In the genomic region with DNA sequence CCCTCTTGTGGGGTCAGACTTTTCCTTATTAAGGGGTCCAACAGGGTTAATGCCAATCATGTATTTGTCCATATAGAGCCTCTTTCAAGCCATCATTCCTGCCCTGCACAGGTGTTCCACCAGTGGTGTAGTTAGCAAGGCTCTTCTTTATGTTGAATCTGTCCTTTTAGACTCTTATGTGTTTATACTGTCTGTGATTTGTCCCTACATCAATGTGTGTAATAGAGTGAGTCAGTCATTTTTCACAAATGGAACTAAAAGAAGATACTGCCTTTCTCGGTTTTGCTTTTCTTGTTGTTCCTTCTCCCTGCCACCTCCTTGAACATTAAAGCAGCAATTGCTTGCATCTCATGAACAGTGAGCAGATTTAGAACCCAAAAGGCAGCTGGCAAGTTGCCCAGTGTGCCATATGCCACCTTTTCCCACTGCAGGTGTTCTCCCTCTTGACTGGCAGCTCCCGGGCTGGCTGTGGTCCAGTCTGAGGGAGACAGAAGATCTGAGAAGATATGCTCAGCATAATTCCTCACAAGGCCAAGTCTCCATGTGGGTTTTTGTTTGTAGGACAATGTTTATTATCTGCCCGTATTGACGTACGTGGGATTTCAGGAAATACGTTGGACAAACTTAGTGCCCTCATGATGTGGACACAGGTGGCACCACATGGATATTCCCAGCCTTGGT, we compare ENCODE assay signal across 17 cellular contexts.
A peak's percentile ranks its signal among the peaks of the same experiment; 100 is the strongest.
DNase-seq lines count a peak whose midpoint lies in the region; ATAC-seq and TF ChIP-seq lines count a peak whose summit lies in the region.
"Had no signal": no experiment of that assay in that cellular context is flagged by ENCODE, and none has a peak within 500 bp of the region (broad histone marks: within the 10 kb centered on the region; RNA-seq: fewer than 3 reads in every experiment).

No MANE protein-coding gene starts in this region.

- DNase-seq in DMS53 treated with DMSO at 0.1 percent for 48 hours (lab: John Stamatoyannopoulos, UW; ENCODE audit: unreplicated experiment) (peak; percentile 96), NCI-H187 treated with DMSO at 0.1 percent for 48 hours (lab: John Stamatoyannopoulos, UW) (peak; percentile 68), NCI-H82 treated with DMSO at 0.1 percent for 48 hours (lab: John Stamatoyannopoulos, UW; ENCODE audit: unreplicated experiment) (peak; percentile 80), inferior parietal cortex (ENCODE audit: extremely low spot score) (peak; percentile 9), GM03348 (ENCODE audit: low spot score) (no peak), suprapubic skin (ENCODE audit: low spot score in 2 of 2) (no peak), hepatocyte (ENCODE audit: low spot score) (no peak)
- DNase-seq: activated CD8-positive, alpha-beta memory T cell treated with anti-CD3 and anti-CD28 coated beads, Interleukin-2, amount 50 U/mL, for 4 hours; activated naive CD4-positive, alpha-beta T cell treated with Interleukin-2 at 50 U/mL for 16 hours; AML-193; esophagus squamous epithelium; GOT3; heart right ventricle; NCI-H526 treated with DMSO at 0.1 percent for 48 hours; T-helper 17 cell had no signal

- H3K9me2 ChIP-seq in hepatocyte (replicated peaks; ENCODE audit: insufficient read depth), result no peaks in the 10 kb centered on the region

- H3K4me1 ChIP-seq in suprapubic skin (no peaks in the 10 kb centered on the region), hepatocyte (ENCODE audit: insufficient read depth) (no peaks in the 10 kb centered on the region)
- H3K4me1 ChIP-seq: esophagus squamous epithelium, heart right ventricle had no signal

- WGBS in suprapubic skin, result 78% methylated on average over 6 of the region's 6 CpGs
- WGBS in hepatocyte (ENCODE audit: low lambda C conversion rate, missing lambda C conversion rate), result 85% methylated on average over 6 of the region's 6 CpGs

- no peaks in the 10 kb centered on the region for H4K20me1 ChIP-seq in hepatocyte (ENCODE audit: insufficient read depth, poor library complexity, severe bottlenecking)

- H3K27me3 ChIP-seq in suprapubic skin (no peaks in the 10 kb centered on the region), hepatocyte (no peaks in the 10 kb centered on the region)
- H3K27me3 ChIP-seq: esophagus squamous epithelium had no signal

- H3K79me2 ChIP-seq in hepatocyte, result no peaks in the 10 kb centered on the region

- H3K27ac ChIP-seq in suprapubic skin (no peak overlapping the region), hepatocyte (no peak overlapping the region)
- H3K27ac ChIP-seq: esophagus squamous epithelium, heart right ventricle had no signal

- H3K4me2 ChIP-seq in hepatocyte, result no peak overlapping the region

- H3K4me3 ChIP-seq in suprapubic skin, result no peak overlapping the region
- no peak overlapping the region for H3K4me3 ChIP-seq in hepatocyte
- H3K4me3 ChIP-seq: esophagus squamous epithelium, heart right ventricle had no signal

- no peak overlapping the region for H2AFZ ChIP-seq in hepatocyte

- H3K36me3 ChIP-seq in suprapubic skin, result no peaks in the 10 kb centered on the region
- no peaks in the 10 kb centered on the region for H3K36me3 ChIP-seq in hepatocyte (replicated peaks; ENCODE audit: insufficient read depth, low read depth)
- H3K36me3 ChIP-seq: esophagus squamous epithelium, heart right ventricle had no signal

- ATAC-seq in GM18517 (IDR thresholded peaks at IDR 0.05; ENCODE audit: unreplicated experiment), result no peak
- ATAC-seq: activated CD4-positive, CD25-positive, alpha-beta regulatory T cell treated with anti-CD3 and anti-CD28 coated beads, Interleukin-2, amount 50 U/mL, for 24 hours; heart right ventricle; T-helper 17 cell had no signal

- TF ChIP-seq POLR2A in suprapubic skin (IDR thresholded peaks at IDR 0.05), result no peak

- H3K9me3 ChIP-seq in suprapubic skin (no peaks in the 10 kb centered on the region), hepatocyte (ENCODE audit: low read depth) (no peaks in the 10 kb centered on the region)
- H3K9me3 ChIP-seq: esophagus squamous epithelium, heart right ventricle had no signal

- TF ChIP-seq EP300 in suprapubic skin (IDR thresholded peaks at IDR 0.05), result no peak

- TF ChIP-seq CTCF in suprapubic skin (IDR thresholded peaks at IDR 0.05), result no peak
- no peak for TF ChIP-seq CTCF in hepatocyte (IDR thresholded peaks at IDR 0.05; ENCODE audit: poor library complexity)

Comparison
In these comparisons a context has a peak if more than half of its experiments do, and no peak if none do; other contexts are left out.
1. DNase-seq: peak in DMS53 treated with DMSO at 0.1 percent for 48 hours (single experiment), NCI-H187 treated with DMSO at 0.1 percent for 48 hours (single experiment), NCI-H82 treated with DMSO at 0.1 percent for 48 hours (single experiment) and inferior parietal cortex (single experiment); none in GM03348 (single experiment), suprapubic skin (0 of 2) and hepatocyte (single experiment).